In the genomic region with DNA sequence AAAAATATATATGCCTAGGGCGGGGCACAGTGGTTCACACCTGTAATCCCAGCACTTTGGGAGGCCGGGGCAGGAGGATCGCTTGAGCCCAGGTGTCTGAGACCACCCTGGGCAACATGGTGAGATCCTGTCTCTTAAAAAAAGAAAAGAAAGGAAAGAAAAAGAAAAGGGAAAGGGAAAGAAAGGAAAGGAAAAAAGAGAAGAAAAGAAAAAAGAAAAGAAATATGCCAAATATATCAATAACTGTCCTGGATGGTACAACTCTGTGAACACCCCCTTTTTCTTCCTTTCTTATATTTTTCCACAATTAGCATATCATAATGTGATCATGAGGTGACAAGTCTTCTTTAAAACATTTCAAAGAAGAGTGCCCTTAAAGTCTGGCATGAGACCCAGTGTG, we compare ENCODE assay signal across 16 cellular contexts. TPM values are rescaled to one million over a fixed set of nuclear protein-coding genes. Genes with fewer than 3 reads are reported as not detected.
DNase-seq lines count a peak whose midpoint lies in the region; ATAC-seq and TF ChIP-seq lines count a peak whose summit lies in the region.
"Had no signal": no experiment of that assay in that cellular context is flagged by ENCODE, and none has a peak within 500 bp of the region (broad histone marks: within the 10 kb centered on the region; RNA-seq: fewer than 3 reads in every experiment).

No MANE protein-coding gene starts in this region.

- DNase-seq in left ventricle myocardium superior (peak; percentile 11), heart left ventricle (no peak), neural crest cell (ENCODE audit: low read depth, low spot score) (no peak), tibial nerve (ENCODE audit: low spot score in 2 of 2) (no peak), SK-N-DZ (ENCODE audit: low spot score) (no peak)
- no peak for DNase-seq in activated effector memory CD4-positive, alpha-beta T cell treated with anti-CD3 and anti-CD28 coated beads, Interleukin-2, amount 50 U/mL, for 16 hours
- DNase-seq: CD8-positive, alpha-beta memory T cell; DND-41; H9; NCI-H187 treated with DMSO at 0.1 percent for 48 hours; NCI-H69; PC-3 had no signal

- H3K4me1 ChIP-seq in heart left ventricle (peaks cover 7 to 73% (median 43%) of the 10 kb centered on the region in 12 donors), tibial nerve (peaks cover 0 to 97% (median 44%) of the 10 kb centered on the region in 4 donors)

- H3K27ac Mint-ChIP-seq in neural crest cell (ENCODE audit: unreplicated experiment): no peak overlapping the region

- intact Hi-C loops in left ventricle myocardium superior (cut with micrococcal nuclease): no loop called here
- intact Hi-C loops in heart left ventricle (cut with DNase I): loop anchor here in 4 of 10 donors (5.0 kb wide), 2 partner anchors 42 to 47 kb away; partner anchors contain the start of gene CUEDC1 (in 1 of the 4)

- peak overlapping the region in 1 of 12 donors; percentile 84 for H3K27ac ChIP-seq in heart left ventricle
- peak overlapping the region; percentile 85 for H3K27ac ChIP-seq in cingulate gyrus (ENCODE audit: low read depth, low read length)
- H3K27ac ChIP-seq in tibial nerve: peak overlapping the region in 3 of 4 donors; percentile 9 to 96 (median 75)
- H3K27ac ChIP-seq: BLaER1 treated with 17β-estradiol and CSF1 and Interleukin-3, amounts not matched to agents 10 nM and 100 nM; HL-60 had no signal

- H3K36me3 Mint-ChIP-seq in neural crest cell (ENCODE audit: low read depth): no peaks in the 10 kb centered on the region
- H3K36me3 Mint-ChIP-seq: CD8-positive, alpha-beta memory T cell had no signal

- TF ChIP-seq CTCF in heart left ventricle (IDR thresholded peaks at IDR 0.05): no peak
- TF ChIP-seq CTCF in neural crest cell (conservative IDR thresholded peaks at IDR 0.05): no peak
- TF ChIP-seq CTCF in tibial nerve (IDR thresholded peaks at IDR 0.05): no peak

- TF ChIP-seq POLR2A in heart left ventricle (IDR thresholded peaks at IDR 0.05): no peak
- no peak for TF ChIP-seq POLR2A in tibial nerve (IDR thresholded peaks at IDR 0.05)

- H3K27me3 Mint-ChIP-seq in neural crest cell (ENCODE audit: low read depth): no peaks in the 10 kb centered on the region
- H3K27me3 Mint-ChIP-seq: CD8-positive, alpha-beta memory T cell had no signal

- H3K9me3 ChIP-seq in heart left ventricle (no peaks in the 10 kb centered on the region), tibial nerve (no peaks in the 10 kb centered on the region)
- H3K9me3 ChIP-seq: BLaER1 treated with 17β-estradiol and CSF1 and Interleukin-3, amounts not matched to agents 10 nM and 100 nM had no signal

- peaks cover 78% of the 10 kb centered on the region for H3K4me1 Mint-ChIP-seq in neural crest cell
- H3K4me1 Mint-ChIP-seq: CD8-positive, alpha-beta memory T cell had no signal

- ATAC-seq in left ventricle myocardium superior (no peak), heart left ventricle (no peak), GM21515 (IDR thresholded peaks at IDR 0.05; ENCODE audit: unreplicated experiment) (no peak)
- ATAC-seq: PC-3 had no signal

- peak overlapping the region; percentile 71 for H3K4me3 Mint-ChIP-seq in neural crest cell
- H3K4me3 Mint-ChIP-seq: CD8-positive, alpha-beta memory T cell; H9 had no signal

- no peak for TF ChIP-seq EP300 in tibial nerve (IDR thresholded peaks at IDR 0.05)

- no peak overlapping the region for H3K4me3 ChIP-seq in heart left ventricle
- H3K4me3 ChIP-seq in tibial nerve: no peak overlapping the region
- H3K4me3 ChIP-seq: BLaER1 treated with 17β-estradiol and CSF1 and Interleukin-3, amounts not matched to agents 10 nM and 100 nM had no signal

- H3K9me3 Mint-ChIP-seq in neural crest cell: no peaks in the 10 kb centered on the region
- H3K9me3 Mint-ChIP-seq: CD8-positive, alpha-beta memory T cell; H9 had no signal

- WGBS in heart left ventricle, 4 donors: 96 to 98% (median 97%) methylated on average over 3 of the region's 3 CpGs
- 87 to 94% methylated on average over 3 of the region's 3 CpGs for WGBS in tibial nerve, 2 donors

- H3K27me3 ChIP-seq in heart left ventricle (no peaks in the 10 kb centered on the region), tibial nerve (no peaks in the 10 kb centered on the region)
- H3K27me3 ChIP-seq: BLaER1 treated with 17β-estradiol and CSF1 and Interleukin-3, amounts not matched to agents 10 nM and 100 nM had no signal

- H3K36me3 ChIP-seq in heart left ventricle (no peaks in the 10 kb centered on the region), tibial nerve (no peaks in the 10 kb centered on the region)
- H3K36me3 ChIP-seq: BLaER1 treated with 17β-estradiol and CSF1 and Interleukin-3, amounts not matched to agents 10 nM and 100 nM had no signal

RNA-seq across cellular contexts. Expression of gene CUEDC1, which starts 44.8 kb away (rescaled TPM):
- total RNA-seq in left ventricle myocardium superior (55.0 TPM), heart left ventricle (10 to 100 TPM; 37.6 to 68.5 (median 42.8) TPM), neural crest cell (73.7 and 86.9 TPM in 2 replicates), tibial nerve (10 to 100 TPM; 32.1 to 55.5 (median 38.8) TPM)
- polyA plus RNA-seq in heart left ventricle: 10 to 100 TPM; 29.6 to 39.9 TPM
- 10.0 and 12.3 TPM in 2 replicates for polyA plus RNA-seq in SK-N-DZ (2014; cell fraction: cytosol; rRNA removed)
- polyA plus RNA-seq in SK-N-DZ (2014; cell fraction: nucleus; rRNA removed): 40.2 TPM in 2 replicates
- polyA plus RNA-seq: CD8-positive, alpha-beta memory T cell had no signal
